Comparison of ENCODE assay signal across 2 cellular contexts in the genomic region with DNA sequence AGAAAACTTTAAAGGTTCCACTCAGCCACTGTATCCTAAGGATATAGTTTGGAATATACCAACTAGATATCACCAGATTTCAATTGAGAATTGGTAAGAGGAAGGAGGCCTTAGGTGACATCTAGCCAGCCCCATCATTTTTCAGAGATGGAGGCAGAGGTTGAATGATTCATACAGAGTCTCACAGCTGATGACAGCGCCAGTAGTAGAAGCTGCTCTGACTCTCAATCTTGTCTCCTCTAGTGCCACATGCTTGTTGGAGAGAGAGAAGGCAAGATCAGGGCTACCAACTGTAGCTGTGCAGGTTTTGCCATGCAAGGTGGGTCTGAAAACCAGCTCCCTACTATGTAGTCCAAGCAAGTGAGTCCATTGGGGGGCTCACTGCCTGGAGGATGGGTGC.
TF ChIP-seq lines count a peak whose summit lies in the region.

No MANE protein-coding gene starts in this region.

TF ChIP-seq in IMR-90, 13 proteins besides CTCF, POLR2A, EP300 and RAD21:
- peak; percentile 63 for TF ChIP-seq MXI1 (IDR thresholded peaks at IDR 0.05; ENCODE audit: borderline replicate concordance, low read depth, low read length)
- TF ChIP-seq MAFK (IDR thresholded peaks at IDR 0.05; ENCODE audit: low read depth, low read length), result no peak

TF ChIP-seq in H1, 55 proteins besides CTCF, POLR2A, EP300 and RAD21:
- TF ChIP-seq, protein P1, sequence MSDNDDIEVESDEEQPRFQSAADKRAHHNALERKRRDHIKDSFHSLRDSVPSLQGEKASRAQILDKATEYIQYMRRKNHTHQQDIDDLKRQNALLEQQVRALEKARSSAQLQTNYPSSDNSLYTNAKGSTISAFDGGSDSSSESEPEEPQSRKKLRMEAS (IDR thresholded peaks at IDR 0.05), result no peak
